ENCODE assay signal across 2 cellular contexts in the genomic region with DNA sequence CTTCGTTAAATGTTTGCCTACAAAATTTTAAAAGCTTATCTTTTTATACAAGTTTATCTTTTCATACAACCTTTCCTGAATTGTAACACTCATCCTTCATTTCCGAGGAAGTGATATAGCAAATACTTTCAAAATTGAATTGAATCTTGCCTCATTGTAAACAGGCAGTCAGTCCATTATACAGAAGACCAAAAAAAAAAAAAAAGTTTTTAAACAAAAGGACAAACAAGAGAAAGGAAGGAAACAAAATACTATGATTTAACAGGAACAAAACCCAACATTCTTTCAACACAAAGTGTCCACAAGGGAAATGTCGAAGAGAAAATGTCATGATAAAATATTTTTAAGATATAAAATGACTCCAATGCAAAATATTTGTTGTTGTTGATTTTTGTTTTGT.
TF ChIP-seq lines count a peak whose summit lies in the region.

No MANE protein-coding gene starts in this region.

TF ChIP-seq in SK-N-SH, 30 proteins besides CTCF, POLR2A, EP300 and RAD21 (continued from another document):
- TF ChIP-seq TCF12 (IDR thresholded peaks at IDR 0.05) (no peak), EZH2phosphoT487 (IDR thresholded peaks at IDR 0.05; ENCODE audit: borderline replicate concordance, low read depth) (no peak), FOXJ3 (CRISPR knock-in tag; IDR thresholded peaks at IDR 0.05) (no peak), MEF2A (IDR thresholded peaks at IDR 0.05; ENCODE audit: borderline replicate concordance, low read depth) (no peak), CHD2 (IDR thresholded peaks at IDR 0.05; ENCODE audit: low read length, partially characterized antibody) (no peak), NRF1 (IDR thresholded peaks at IDR 0.05; ENCODE audit: low read depth, low read length) (no peak), JUND (IDR thresholded peaks at IDR 0.05) (no peak)
- TF ChIP-seq, protein P1, sequence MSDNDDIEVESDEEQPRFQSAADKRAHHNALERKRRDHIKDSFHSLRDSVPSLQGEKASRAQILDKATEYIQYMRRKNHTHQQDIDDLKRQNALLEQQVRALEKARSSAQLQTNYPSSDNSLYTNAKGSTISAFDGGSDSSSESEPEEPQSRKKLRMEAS (IDR thresholded peaks at IDR 0.05; ENCODE audit: low read depth): no peak
- TF ChIP-seq, protein P2, sequence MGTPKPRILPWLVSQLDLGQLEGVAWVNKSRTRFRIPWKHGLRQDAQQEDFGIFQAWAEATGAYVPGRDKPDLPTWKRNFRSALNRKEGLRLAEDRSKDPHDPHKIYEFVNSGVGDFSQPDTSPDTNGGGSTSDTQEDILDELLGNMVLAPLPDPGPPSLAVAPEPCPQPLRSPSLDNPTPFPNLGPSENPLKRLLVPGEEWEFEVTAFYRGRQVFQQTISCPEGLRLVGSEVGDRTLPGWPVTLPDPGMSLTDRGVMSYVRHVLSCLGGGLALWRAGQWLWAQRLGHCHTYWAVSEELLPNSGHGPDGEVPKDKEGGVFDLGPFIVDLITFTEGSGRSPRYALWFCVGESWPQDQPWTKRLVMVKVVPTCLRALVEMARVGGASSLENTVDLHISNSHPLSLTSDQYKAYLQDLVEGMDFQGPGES (IDR thresholded peaks at IDR 0.05; ENCODE audit: low read depth, low read length): no peak
- TF ChIP-seq, protein P3, sequence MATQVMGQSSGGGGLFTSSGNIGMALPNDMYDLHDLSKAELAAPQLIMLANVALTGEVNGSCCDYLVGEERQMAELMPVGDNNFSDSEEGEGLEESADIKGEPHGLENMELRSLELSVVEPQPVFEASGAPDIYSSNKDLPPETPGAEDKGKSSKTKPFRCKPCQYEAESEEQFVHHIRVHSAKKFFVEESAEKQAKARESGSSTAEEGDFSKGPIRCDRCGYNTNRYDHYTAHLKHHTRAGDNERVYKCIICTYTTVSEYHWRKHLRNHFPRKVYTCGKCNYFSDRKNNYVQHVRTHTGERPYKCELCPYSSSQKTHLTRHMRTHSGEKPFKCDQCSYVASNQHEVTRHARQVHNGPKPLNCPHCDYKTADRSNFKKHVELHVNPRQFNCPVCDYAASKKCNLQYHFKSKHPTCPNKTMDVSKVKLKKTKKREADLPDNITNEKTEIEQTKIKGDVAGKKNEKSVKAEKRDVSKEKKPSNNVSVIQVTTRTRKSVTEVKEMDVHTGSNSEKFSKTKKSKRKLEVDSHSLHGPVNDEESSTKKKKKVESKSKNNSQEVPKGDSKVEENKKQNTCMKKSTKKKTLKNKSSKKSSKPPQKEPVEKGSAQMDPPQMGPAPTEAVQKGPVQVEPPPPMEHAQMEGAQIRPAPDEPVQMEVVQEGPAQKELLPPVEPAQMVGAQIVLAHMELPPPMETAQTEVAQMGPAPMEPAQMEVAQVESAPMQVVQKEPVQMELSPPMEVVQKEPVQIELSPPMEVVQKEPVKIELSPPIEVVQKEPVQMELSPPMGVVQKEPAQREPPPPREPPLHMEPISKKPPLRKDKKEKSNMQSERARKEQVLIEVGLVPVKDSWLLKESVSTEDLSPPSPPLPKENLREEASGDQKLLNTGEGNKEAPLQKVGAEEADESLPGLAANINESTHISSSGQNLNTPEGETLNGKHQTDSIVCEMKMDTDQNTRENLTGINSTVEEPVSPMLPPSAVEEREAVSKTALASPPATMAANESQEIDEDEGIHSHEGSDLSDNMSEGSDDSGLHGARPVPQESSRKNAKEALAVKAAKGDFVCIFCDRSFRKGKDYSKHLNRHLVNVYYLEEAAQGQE (IDR thresholded peaks at IDR 0.05; ENCODE audit: low read depth, low read length): no peak

TF ChIP-seq in SK-N-SH treated with all-trans-retinoic acid at 6 μM for 48 hours, 23 proteins besides CTCF, POLR2A, EP300 and RAD21 (continued from another document):
- TF ChIP-seq, protein P4, sequence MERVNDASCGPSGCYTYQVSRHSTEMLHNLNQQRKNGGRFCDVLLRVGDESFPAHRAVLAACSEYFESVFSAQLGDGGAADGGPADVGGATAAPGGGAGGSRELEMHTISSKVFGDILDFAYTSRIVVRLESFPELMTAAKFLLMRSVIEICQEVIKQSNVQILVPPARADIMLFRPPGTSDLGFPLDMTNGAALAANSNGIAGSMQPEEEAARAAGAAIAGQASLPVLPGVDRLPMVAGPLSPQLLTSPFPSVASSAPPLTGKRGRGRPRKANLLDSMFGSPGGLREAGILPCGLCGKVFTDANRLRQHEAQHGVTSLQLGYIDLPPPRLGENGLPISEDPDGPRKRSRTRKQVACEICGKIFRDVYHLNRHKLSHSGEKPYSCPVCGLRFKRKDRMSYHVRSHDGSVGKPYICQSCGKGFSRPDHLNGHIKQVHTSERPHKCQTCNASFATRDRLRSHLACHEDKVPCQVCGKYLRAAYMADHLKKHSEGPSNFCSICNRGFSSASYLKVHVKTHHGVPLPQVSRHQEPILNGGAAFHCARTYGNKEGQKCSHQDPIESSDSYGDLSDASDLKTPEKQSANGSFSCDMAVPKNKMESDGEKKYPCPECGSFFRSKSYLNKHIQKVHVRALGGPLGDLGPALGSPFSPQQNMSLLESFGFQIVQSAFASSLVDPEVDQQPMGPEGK (CRISPR knock-in tag; IDR thresholded peaks at IDR 0.05; ENCODE audit: borderline replicate concordance): no peak
- TF ChIP-seq, protein P5, sequence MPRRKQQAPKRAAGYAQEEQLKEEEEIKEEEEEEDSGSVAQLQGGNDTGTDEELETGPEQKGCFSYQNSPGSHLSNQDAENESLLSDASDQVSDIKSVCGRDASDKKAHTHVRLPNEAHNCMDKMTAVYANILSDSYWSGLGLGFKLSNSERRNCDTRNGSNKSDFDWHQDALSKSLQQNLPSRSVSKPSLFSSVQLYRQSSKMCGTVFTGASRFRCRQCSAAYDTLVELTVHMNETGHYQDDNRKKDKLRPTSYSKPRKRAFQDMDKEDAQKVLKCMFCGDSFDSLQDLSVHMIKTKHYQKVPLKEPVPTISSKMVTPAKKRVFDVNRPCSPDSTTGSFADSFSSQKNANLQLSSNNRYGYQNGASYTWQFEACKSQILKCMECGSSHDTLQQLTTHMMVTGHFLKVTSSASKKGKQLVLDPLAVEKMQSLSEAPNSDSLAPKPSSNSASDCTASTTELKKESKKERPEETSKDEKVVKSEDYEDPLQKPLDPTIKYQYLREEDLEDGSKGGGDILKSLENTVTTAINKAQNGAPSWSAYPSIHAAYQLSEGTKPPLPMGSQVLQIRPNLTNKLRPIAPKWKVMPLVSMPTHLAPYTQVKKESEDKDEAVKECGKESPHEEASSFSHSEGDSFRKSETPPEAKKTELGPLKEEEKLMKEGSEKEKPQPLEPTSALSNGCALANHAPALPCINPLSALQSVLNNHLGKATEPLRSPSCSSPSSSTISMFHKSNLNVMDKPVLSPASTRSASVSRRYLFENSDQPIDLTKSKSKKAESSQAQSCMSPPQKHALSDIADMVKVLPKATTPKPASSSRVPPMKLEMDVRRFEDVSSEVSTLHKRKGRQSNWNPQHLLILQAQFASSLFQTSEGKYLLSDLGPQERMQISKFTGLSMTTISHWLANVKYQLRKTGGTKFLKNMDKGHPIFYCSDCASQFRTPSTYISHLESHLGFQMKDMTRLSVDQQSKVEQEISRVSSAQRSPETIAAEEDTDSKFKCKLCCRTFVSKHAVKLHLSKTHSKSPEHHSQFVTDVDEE (CRISPR knock-in tag; IDR thresholded peaks at IDR 0.05): no peak
- TF ChIP-seq ESRRG (CRISPR knock-in tag; IDR thresholded peaks at IDR 0.05) (no peak), ARNTL (CRISPR knock-in tag; IDR thresholded peaks at IDR 0.05; ENCODE audit: borderline replicate concordance, low read depth) (no peak), BACH2 (CRISPR knock-in tag; IDR thresholded peaks at IDR 0.05; ENCODE audit: borderline replicate concordance) (no peak), ZNF70 (CRISPR knock-in tag; IDR thresholded peaks at IDR 0.05) (no peak), CSDC2 (CRISPR knock-in tag; IDR thresholded peaks at IDR 0.05) (no peak)
- TF ChIP-seq, protein P6, sequence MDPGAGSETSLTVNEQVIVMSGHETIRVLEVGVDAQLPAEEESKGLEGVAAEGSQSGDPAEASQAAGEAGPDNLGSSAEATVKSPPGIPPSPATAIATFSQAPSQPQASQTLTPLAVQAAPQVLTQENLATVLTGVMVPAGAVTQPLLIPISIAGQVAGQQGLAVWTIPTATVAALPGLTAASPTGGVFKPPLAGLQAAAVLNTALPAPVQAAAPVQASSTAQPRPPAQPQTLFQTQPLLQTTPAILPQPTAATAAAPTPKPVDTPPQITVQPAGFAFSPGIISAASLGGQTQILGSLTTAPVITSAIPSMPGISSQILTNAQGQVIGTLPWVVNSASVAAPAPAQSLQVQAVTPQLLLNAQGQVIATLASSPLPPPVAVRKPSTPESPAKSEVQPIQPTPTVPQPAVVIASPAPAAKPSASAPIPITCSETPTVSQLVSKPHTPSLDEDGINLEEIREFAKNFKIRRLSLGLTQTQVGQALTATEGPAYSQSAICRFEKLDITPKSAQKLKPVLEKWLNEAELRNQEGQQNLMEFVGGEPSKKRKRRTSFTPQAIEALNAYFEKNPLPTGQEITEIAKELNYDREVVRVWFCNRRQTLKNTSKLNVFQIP (CRISPR knock-in tag; IDR thresholded peaks at IDR 0.05; ENCODE audit: borderline replicate concordance, low read depth): no peak
TF ChIP-seq in SK-N-SH treated with all-trans-retinoic acid at 6 μM for 48 hours: peak in this region for 0.
